8 cellular contexts compared by ENCODE assay signal in the genomic region with DNA sequence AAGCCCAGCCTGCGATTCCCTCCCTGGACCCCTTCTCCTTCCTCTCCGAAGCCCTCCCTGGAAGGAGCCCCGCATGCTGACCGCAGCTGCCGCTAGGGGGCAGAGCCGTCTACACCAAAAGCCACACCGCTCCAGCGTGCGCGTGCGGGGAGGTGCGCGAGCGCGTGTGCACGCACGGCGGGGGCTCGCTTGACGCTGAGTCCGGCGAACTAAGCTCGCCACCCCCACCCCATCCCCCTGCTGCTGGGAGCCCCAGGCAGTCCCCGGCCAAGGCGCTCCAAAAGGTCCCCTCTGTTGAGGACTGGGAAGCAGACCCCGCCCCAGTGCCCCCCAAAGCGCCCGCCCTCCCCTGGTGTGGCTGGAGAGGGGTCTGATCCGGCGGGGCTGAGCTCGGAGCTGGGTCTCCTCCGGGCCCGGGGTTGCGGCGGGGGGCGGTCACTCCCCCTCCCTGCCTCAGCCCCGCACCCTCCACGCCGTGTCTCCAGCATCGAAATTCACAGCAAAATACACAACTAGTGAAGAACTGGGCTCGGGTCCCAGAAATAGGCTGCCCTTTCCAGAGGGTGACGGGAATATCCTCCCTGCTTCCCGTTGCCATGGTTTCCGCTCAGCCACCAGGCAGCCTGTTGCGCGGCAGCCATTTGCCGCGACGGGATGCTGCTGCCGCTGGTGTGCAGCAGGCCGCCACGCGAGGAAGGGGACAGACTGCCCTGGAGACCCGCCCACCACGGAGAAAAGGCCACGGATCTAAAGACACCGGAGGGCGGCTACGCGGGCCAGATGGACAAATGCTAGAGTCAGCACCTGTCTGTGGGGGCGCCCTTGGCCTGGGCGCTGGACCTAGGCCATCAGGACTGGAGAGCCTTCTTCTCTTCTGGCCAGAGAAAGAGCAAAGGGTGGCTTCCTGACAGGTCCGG. TPM values are rescaled to one million over a fixed set of nuclear protein-coding genes. Genes with fewer than 3 reads are reported as not detected.
DNase-seq lines count a peak whose midpoint lies in the region; ATAC-seq, FAIRE-seq and TF ChIP-seq lines count a peak whose summit lies in the region.

No MANE protein-coding gene starts in this region.

- no peak for FAIRE-seq in kidney (lab: Jason Lieb, UNC)

- H3K4me3 ChIP-seq in BLaER1 (peak overlapping the region; percentile 23; the same call in 1 of the 2 replicates), kidney (ENCODE audit: low read length in 2 of 2) (peak overlapping the region; percentile 12 to 32)

- no peaks in the 10 kb centered on the region for H3K9me3 ChIP-seq in BLaER1
- H3K9me3 ChIP-seq in kidney (ENCODE audit: control insufficient read depth in 1 of 2, low read length in 2 of 2) = no peaks in the 10 kb centered on the region

- ATAC-seq in GM21526 (IDR thresholded peaks at IDR 0.05; ENCODE audit: low FRiP score, unreplicated experiment) = peak; percentile 66
- ATAC-seq in HG02571 (IDR thresholded peaks at IDR 0.05; ENCODE audit: unreplicated experiment) = no peak

- peak; percentile 66 for DNase-seq in NCI-H146 (lab: John Stamatoyannopoulos, UW)
- peak; percentile 76 for DNase-seq in activated CD4-positive, CD25-positive, alpha-beta regulatory T cell treated with anti-CD3 and anti-CD28 coated beads, Interleukin-2, amount 50 U/mL, for 72 hours
- peak in 58 of 61 donors; percentile 10 to 83 (median 60) for DNase-seq in caudate nucleus (lab: John Stamatoyannopoulos, UW)
- DNase-seq in kidney = peak; percentile 91
- DNase-seq in stimulated activated CD4-positive, alpha-beta T cell treated with anti-CD3 and anti-CD28 coated beads, Interleukin-15, amount 100 ng/mL, for 24 hours = peak; percentile 83

- H4K20me1 ChIP-seq in BLaER1 = no peaks in the 10 kb centered on the region

- no peaks in the 10 kb centered on the region for H3K36me3 ChIP-seq in BLaER1
- H3K36me3 ChIP-seq in kidney (ENCODE audit: control insufficient read depth in 1 of 2, insufficient read depth in 2 of 2, low read length in 2 of 2) = no peaks in the 10 kb centered on the region

- H3K27ac ChIP-seq in BLaER1 = no peak overlapping the region
- H3K27ac ChIP-seq in caudate nucleus (ENCODE audit: low read depth, low read length) = peak overlapping the region; percentile 68
- H3K27ac ChIP-seq in kidney (ENCODE audit: low read depth in 2 of 2, low read length in 2 of 2) = peak overlapping the region; percentile 63 to 86

- peaks cover 89% of the 10 kb centered on the region for H3K27me3 ChIP-seq in BLaER1

- H3K9ac ChIP-seq in BLaER1 (no peak overlapping the region), kidney (ENCODE audit: low read length in 2 of 2) (no peak overlapping the region)

- intact Hi-C loops in kidney (cut with DNase I) = no loop called here

- peak overlapping the region; percentile 59 for H3K4me2 ChIP-seq in BLaER1

- peak; percentile 72 for TF ChIP-seq CTCF in kidney (IDR thresholded peaks at IDR 0.05; ENCODE audit: borderline replicate concordance, extremely low read depth, insufficient read depth)

- H3K4me1 ChIP-seq in BLaER1 (peaks cover 44% of the 10 kb centered on the region), kidney (ENCODE audit: control insufficient read depth in 1 of 2, insufficient read depth in 1 of 2, low read depth in 1 of 2, low read length in 2 of 2) (peaks cover 0 to 6% of the 10 kb centered on the region in 2 donors)

RNA-seq across cellular contexts. Expression of a gene that starts 11.2 kb away (rescaled TPM):
- 14.6 TPM for total RNA-seq in kidney
- polyA plus RNA-seq in kidney (ENCODE audit: insufficient read depth, low read depth, low replicate concordance) = 35.4 TPM

RNA-seq across cellular contexts. Expression of a gene that starts 36.8 kb away (rescaled TPM):
- 4.7 TPM for total RNA-seq in kidney
- 81.4 TPM for polyA plus RNA-seq in kidney (ENCODE audit: insufficient read depth, low read depth, low replicate concordance)
